Comparison of ENCODE assay signal across 8 cellular contexts in the genomic region with DNA sequence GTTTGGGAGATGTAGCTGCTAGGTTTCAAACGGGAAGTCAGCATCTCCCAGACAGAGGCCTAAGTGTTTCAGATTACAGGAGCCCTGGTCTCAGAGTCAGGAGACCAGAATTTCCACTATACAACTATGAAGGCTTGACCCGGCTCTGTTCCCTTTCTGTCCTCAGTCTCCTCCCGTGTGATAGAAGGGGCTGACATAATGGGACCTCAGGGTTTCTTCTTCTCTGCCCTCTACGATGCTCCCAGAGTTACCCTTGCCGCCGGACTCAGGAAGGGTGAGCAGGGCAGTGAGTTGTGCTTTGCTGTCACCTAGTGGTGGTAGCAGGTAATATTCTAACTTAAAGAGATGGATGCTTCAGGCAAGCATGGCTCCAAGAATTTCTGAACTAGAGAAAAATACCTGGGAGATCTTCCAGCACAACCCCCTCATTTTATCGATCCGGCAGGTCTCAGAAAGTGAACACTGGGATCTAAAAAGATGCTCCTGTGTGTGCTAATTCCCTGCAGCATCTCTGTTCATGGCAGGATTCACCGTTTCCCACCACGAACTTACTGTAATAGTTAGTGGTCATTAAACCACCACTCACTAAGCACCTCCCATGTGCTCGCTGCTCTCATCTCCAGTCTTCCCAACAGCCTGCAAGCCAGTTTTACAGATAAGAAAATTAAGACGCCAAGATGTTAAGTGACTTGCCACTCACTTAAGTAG.
A peak's percentile ranks its signal among the peaks of the same experiment; 100 is the strongest.
DNase-seq lines count a peak whose midpoint lies in the region; ATAC-seq and TF ChIP-seq lines count a peak whose summit lies in the region.

No MANE protein-coding gene starts in this region.

- no peak overlapping the region for H3K4me3 ChIP-seq in epithelial cell of proximal tubule (ENCODE audit: low read depth, low read length)

- CTCF ChIA-PET in activated CD8-positive, alpha-beta T cell treated with anti-CD3 and anti-CD28 coated beads for 36 hours (lab: Charles Lee): interaction anchor here (0.7 to 6.9 kb wide), 16 partner anchors 10 to 188 kb away, joined by 3 to 274 read pairs (median 4); no protein-coding TSS in a partner anchor

- no peaks in the 10 kb centered on the region for H3K36me3 Mint-ChIP-seq in activated CD8-positive, alpha-beta T cell treated with anti-CD3 and anti-CD28 coated beads for 36 hours (ENCODE audit: low read depth)
- H3K36me3 Mint-ChIP-seq in naive B cell: no peaks in the 10 kb centered on the region

- no peaks in the 10 kb centered on the region for H3K27me3 Mint-ChIP-seq in activated CD8-positive, alpha-beta T cell treated with anti-CD3 and anti-CD28 coated beads for 36 hours
- peaks cover 0 to 14% (median 4%) of the 10 kb centered on the region in 3 donors for H3K27me3 Mint-ChIP-seq in naive B cell

- H3K4me1 Mint-ChIP-seq in activated CD8-positive, alpha-beta T cell treated with anti-CD3 and anti-CD28 coated beads for 36 hours (ENCODE audit: low read depth): peaks cover 2% of the 10 kb centered on the region
- H3K4me1 Mint-ChIP-seq in naive B cell: peaks cover 0 to 5% (median 0%) of the 10 kb centered on the region in 3 donors

- H3K27ac Mint-ChIP-seq in activated CD8-positive, alpha-beta T cell treated with anti-CD3 and anti-CD28 coated beads for 36 hours: no peak overlapping the region
- H3K27ac Mint-ChIP-seq in naive B cell: peak overlapping the region in 1 of 6 donors; percentile 50

- TF ChIP-seq CTCF in activated CD8-positive, alpha-beta T cell treated with anti-CD3 and anti-CD28 coated beads for 36 hours (IDR thresholded peaks at IDR 0.05): peak; percentile 82
- peak; percentile 93 for TF ChIP-seq CTCF in epithelial cell of proximal tubule (conservative IDR thresholded peaks at IDR 0.05; ENCODE audit: low read depth, low read length)

- H3K4me3 Mint-ChIP-seq in activated CD8-positive, alpha-beta T cell treated with anti-CD3 and anti-CD28 coated beads for 36 hours: no peak overlapping the region
- H3K4me3 Mint-ChIP-seq in naive B cell: peak overlapping the region in 2 of 8 donors; percentile 39 to 63

- POLR2A ChIA-PET in activated CD8-positive, alpha-beta T cell treated with anti-CD3 and anti-CD28 coated beads for 36 hours (lab: Charles Lee): no interaction called here

- peak; percentile 76 for DNase-seq in EH (ENCODE audit: low read depth)
- peak; percentile 64 for DNase-seq in NCI-H748 (lab: John Stamatoyannopoulos, UW; ENCODE audit: unreplicated experiment)
- peak; percentile 68 for DNase-seq in activated CD8-positive, alpha-beta T cell treated with anti-CD3 and anti-CD28 coated beads for 36 hours
- DNase-seq in epithelial cell of proximal tubule (ENCODE audit: low read depth): no peak
- DNase-seq in naive B cell: peak; percentile 46
- DNase-seq in superior temporal gyrus (ENCODE audit: extremely low spot score): peak; percentile 91

- intact Hi-C loops in activated CD8-positive, alpha-beta T cell treated with anti-CD3 and anti-CD28 coated beads for 36 hours (cut with micrococcal nuclease): loop anchor here (2.0 kb wide), 1 partner anchor 51 kb away; no protein-coding TSS in a partner anchor

- ATAC-seq in HG02870 (IDR thresholded peaks at IDR 0.05; ENCODE audit: unreplicated experiment) (peak; percentile 47), naive B cell (ENCODE audit: low read depth in 2 of 2) (peak; percentile 57 to 74), HG03432 (IDR thresholded peaks at IDR 0.05; ENCODE audit: unreplicated experiment) (no peak)
- ATAC-seq in activated CD8-positive, alpha-beta T cell treated with anti-CD3 and anti-CD28 coated beads for 36 hours: peak; percentile 83

- H3K9me3 Mint-ChIP-seq in activated CD8-positive, alpha-beta T cell treated with anti-CD3 and anti-CD28 coated beads for 36 hours: no peaks in the 10 kb centered on the region
- no peaks in the 10 kb centered on the region for H3K9me3 Mint-ChIP-seq in naive B cell
